8 cellular contexts compared by ENCODE assay signal in genomic region chr6:30781697-30782424, GRCh38. TPM values are rescaled to one million over a fixed set of nuclear protein-coding genes. Genes with fewer than 3 reads are reported as not detected.
DNase-seq lines count a peak whose midpoint lies in the region; ATAC-seq and TF ChIP-seq lines count a peak whose summit lies in the region.

No MANE protein-coding gene starts in this region.

- H3K27ac ChIP-seq in IMR-90 (ENCODE audit: insufficient read depth, low read length) (peak overlapping the region; percentile 84), OCI-LY3 (ENCODE audit: low read length) (peak overlapping the region; percentile 29; the same call in 1 of the 2 replicates)

- H3K4me2 ChIP-seq in IMR-90 (ENCODE audit: low read depth, low read length): peak overlapping the region; percentile 64
- H3K4me2 ChIP-seq in OCI-LY3 (ENCODE audit: low read length): peak overlapping the region; percentile 43

- peak overlapping the region; percentile 84 for H2BK120ac ChIP-seq in IMR-90 (ENCODE audit: low read depth, low read length)

- H2BK20ac ChIP-seq in IMR-90 (ENCODE audit: low read depth, low read length): peak overlapping the region; percentile 93

- dilution Hi-C loops in IMR-90 (cut with HindIII; ENCODE audit: low sequenced_read_pairs, unreplicated experiment): no loop called here

- no peak for TF ChIP-seq CTCF in IMR-90 (conservative IDR thresholded peaks at IDR 0.05; ENCODE audit: low read depth, low read length)
- no peak for TF ChIP-seq CTCF in OCI-LY3 (IDR thresholded peaks at IDR 0.05; ENCODE audit: low read depth, low read length)

- peak overlapping the region; percentile 92 for H3K4ac ChIP-seq in IMR-90 (ENCODE audit: low read depth, low read length)

- 0% methylated on average over 3 of the region's 13 CpGs; no CpG with 5 or more reads in 1 of the 2 experiments for WGBS in IMR-90 (ENCODE audit: extremely low coverage in 2 of 2, insufficient read length in 1 of 2), 2 experiments

- CTCF ChIA-PET in IMR-90 (lab: Yijun Ruan, JAX): interaction anchor here (0.6 to 1.6 kb wide), 5 partner anchors 38 to 289 kb away, joined by 3 to 5 read pairs (median 3); partner anchors contain the start of gene IER3

- H2AFZ ChIP-seq in IMR-90 (replicated peaks; ENCODE audit: low read length, poor library complexity) (peak overlapping the region; percentile 74), OCI-LY3 (ENCODE audit: low read depth, low read length) (peak overlapping the region; percentile 67)

- no peaks in the 10 kb centered on the region for H3K9me3 ChIP-seq in IMR-90 (ENCODE audit: control insufficient read depth, insufficient read depth, low read length)
- H3K9me3 ChIP-seq in OCI-LY3 (ENCODE audit: insufficient read depth, low read length): no peaks in the 10 kb centered on the region

- peak overlapping the region; percentile 86 for H2AK5ac ChIP-seq in IMR-90 (ENCODE audit: low read depth, low read length)

- ATAC-seq in IMR-90 (ENCODE audit: low read depth) (peak; percentile 81), left ventricle myocardium superior (peak; percentile 84), HG03460 (IDR thresholded peaks at IDR 0.05; ENCODE audit: unreplicated experiment) (no peak), HG02884 (IDR thresholded peaks at IDR 0.05; ENCODE audit: unreplicated experiment) (no peak)

- H2BK5ac ChIP-seq in IMR-90 (ENCODE audit: low read depth, low read length, poor library complexity, severe bottlenecking): peak overlapping the region; percentile 98

- peak overlapping the region; percentile 97 for H4K91ac ChIP-seq in IMR-90 (ENCODE audit: insufficient read depth, low read depth, low read length)

- peaks cover 9 to 20% of the 10 kb centered on the region in 2 experiments; a peak in 3 of 4 replicates for H3K79me1 ChIP-seq in IMR-90 (ENCODE audit: low read depth in 1 of 2, low read length in 2 of 2)

- H3K27me3 ChIP-seq in IMR-90 (ENCODE audit: control insufficient read depth, insufficient read depth, low read length): no peaks in the 10 kb centered on the region
- no peaks in the 10 kb centered on the region for H3K27me3 ChIP-seq in OCI-LY3 (ENCODE audit: low read depth, low read length)

- H3K4me3 ChIP-seq in IMR-90 (ENCODE audit: insufficient read depth, low read depth, low read length): no peak overlapping the region
- peak overlapping the region; percentile 45 for H3K4me3 ChIP-seq in OCI-LY3 (ENCODE audit: low read length)

- H4K20me1 ChIP-seq in IMR-90 (ENCODE audit: insufficient read depth, low read length) (no peaks in the 10 kb centered on the region), OCI-LY3 (ENCODE audit: insufficient read depth, low read length) (no peaks in the 10 kb centered on the region)

- H3K4me1 ChIP-seq in IMR-90 (ENCODE audit: control insufficient read depth, insufficient read depth, low read length) (peaks cover 31% of the 10 kb centered on the region), OCI-LY3 (ENCODE audit: low read length) (peaks cover 12% of the 10 kb centered on the region)

- H4K8ac ChIP-seq in IMR-90 (ENCODE audit: low read depth in 2 of 2, low read length in 2 of 2): peak overlapping the region; percentile 63 to 93

- TF ChIP-seq POLR2A in IMR-90 (IDR thresholded peaks at IDR 0.05; ENCODE audit: low read depth, low read length): peak; percentile 38

- H2AK9ac ChIP-seq in IMR-90 (replicated peaks; ENCODE audit: low read depth, low read length, poor library complexity): peak overlapping the region; percentile 66

- peak overlapping the region; percentile 91 for H2BK15ac ChIP-seq in IMR-90 (ENCODE audit: low read depth, low read length)

- peak; percentile 31; the same call in 1 of the 2 replicates for TF ChIP-seq RAD21 in IMR-90 (IDR thresholded peaks at IDR 0.05; ENCODE audit: low read length)

- H3K18ac ChIP-seq in IMR-90 (ENCODE audit: low read depth, low read length): peak overlapping the region; percentile 72

- H3K79me2 ChIP-seq in OCI-LY3 (ENCODE audit: low read length): no peaks in the 10 kb centered on the region

- in situ Hi-C loops in IMR-90 (cut with MboI; ENCODE audit: low sequenced_read_pairs): loop anchor here (5.0 kb wide), 2 partner anchors 35 to 40 kb away; partner anchors contain the start of genes FLOT1 and IER3

- H4K5ac ChIP-seq in IMR-90 (ENCODE audit: low read depth, low read length): peak overlapping the region; percentile 93

- H3K9ac ChIP-seq in IMR-90 (ENCODE audit: low read depth, low read length): peak overlapping the region; percentile 82
- H3K9ac ChIP-seq in OCI-LY3 (ENCODE audit: low read length): no peak overlapping the region

- DNase-seq in COLO829 (ENCODE audit: low spot score) (peak; percentile 94), IMR-90 (peak; percentile 100), anterior cingulate cortex (lab: John Stamatoyannopoulos, UW) (peak; percentile 24 to 96 (median 84)), left ventricle myocardium superior (peak; percentile 96), putamen (ENCODE audit: low spot score) (peak; percentile 89)

- H3K14ac ChIP-seq in IMR-90 (replicated peaks; ENCODE audit: low read depth, low read length): peak overlapping the region; percentile 76

- BruUV-seq in IMR-90 (replicated peaks; lab: Mats Ljungman, UMichigan): no TSS peak

- peak overlapping the region; percentile 84 for H3K23ac ChIP-seq in IMR-90 (ENCODE audit: low read depth, low read length)

- H3K56ac ChIP-seq in IMR-90 (ENCODE audit: extremely low read depth, insufficient read depth, low read length): peak overlapping the region; percentile 97

- peaks cover 19% of the 10 kb centered on the region for H3K9me1 ChIP-seq in IMR-90 (ENCODE audit: insufficient read depth, low read length)

- POLR2A ChIA-PET in IMR-90 (lab: Charles Lee; ENCODE audit: unreplicated experiment): interaction anchor here (0.8 to 1.5 kb wide), 9 partner anchors 9 to 167 kb away, joined by 3 to 11 read pairs (median 3); partner anchors contain the start of genes FLOT1 and GTF2H4

- H3K36me3 ChIP-seq in IMR-90 (ENCODE audit: control insufficient read depth, insufficient read depth, low read length) (no peaks in the 10 kb centered on the region), OCI-LY3 (replicated peaks; ENCODE audit: low read depth, low read length) (no peaks in the 10 kb centered on the region)

- intact Hi-C loops in IMR-90 (cut with micrococcal nuclease) (loop anchor here (1.0 kb wide), 2 partner anchors 30 to 40 kb away; partner anchors contain the start of gene FLOT1), left ventricle myocardium superior (cut with micrococcal nuclease) (no loop called here)

TF ChIP-seq in IMR-90, 13 proteins besides CTCF, POLR2A, EP300 and RAD21:
- peak; percentile 72; the same call in 1 of the 2 replicates for TF ChIP-seq CHD1 (IDR thresholded peaks at IDR 0.05; ENCODE audit: low read depth, low read length)
- TF ChIP-seq MAFK (IDR thresholded peaks at IDR 0.05; ENCODE audit: low read depth, low read length): peak; percentile 38
- peak; percentile 96 for TF ChIP-seq USF2 (IDR thresholded peaks at IDR 0.05; ENCODE audit: low read depth, low read length)
- no peak for TF ChIP-seq MXI1 (IDR thresholded peaks at IDR 0.05; ENCODE audit: borderline replicate concordance, low read depth, low read length)
- peak; percentile 26 for TF ChIP-seq RCOR1 (IDR thresholded peaks at IDR 0.05; ENCODE audit: insufficient replicate concordance, low read length)
- TF ChIP-seq SMC3 (IDR thresholded peaks at IDR 0.05; ENCODE audit: low read depth, low read length): no peak; the same call in 1 of the 2 replicates
- TF ChIP-seq, protein P1, sequence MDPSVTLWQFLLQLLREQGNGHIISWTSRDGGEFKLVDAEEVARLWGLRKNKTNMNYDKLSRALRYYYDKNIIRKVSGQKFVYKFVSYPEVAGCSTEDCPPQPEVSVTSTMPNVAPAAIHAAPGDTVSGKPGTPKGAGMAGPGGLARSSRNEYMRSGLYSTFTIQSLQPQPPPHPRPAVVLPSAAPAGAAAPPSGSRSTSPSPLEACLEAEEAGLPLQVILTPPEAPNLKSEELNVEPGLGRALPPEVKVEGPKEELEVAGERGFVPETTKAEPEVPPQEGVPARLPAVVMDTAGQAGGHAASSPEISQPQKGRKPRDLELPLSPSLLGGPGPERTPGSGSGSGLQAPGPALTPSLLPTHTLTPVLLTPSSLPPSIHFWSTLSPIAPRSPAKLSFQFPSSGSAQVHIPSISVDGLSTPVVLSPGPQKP (IDR thresholded peaks at IDR 0.05; ENCODE audit: borderline replicate concordance, low read depth, low read length): no peak
- no peak for TF ChIP-seq MAZ (IDR thresholded peaks at IDR 0.05; ENCODE audit: borderline replicate concordance, low read depth, low read length)
- TF ChIP-seq BHLHE40 (IDR thresholded peaks at IDR 0.05; ENCODE audit: low read depth, low read length): no peak; the same call in 1 of the 2 replicates
- TF ChIP-seq NFE2L2 (IDR thresholded peaks at IDR 0.05; ENCODE audit: low read depth, low read length): peak; percentile 48
- TF ChIP-seq CEBPB (IDR thresholded peaks at IDR 0.05; ENCODE audit: low read depth, low read length): peak; percentile 100
- peak; percentile 75 for TF ChIP-seq FOS (IDR thresholded peaks at IDR 0.05; ENCODE audit: low read depth, low read length)
- TF ChIP-seq RFX5 (IDR thresholded peaks at IDR 0.05; ENCODE audit: low read depth, low read length): no peak

RNA-seq across cellular contexts. Expression of gene IER3, which starts 37.5 kb away (rescaled TPM):
- total RNA-seq in IMR-90 (2012; rRNA removed) (38.4 and 65.8 TPM in 2 replicates), left ventricle myocardium superior (12.7 TPM)
- 159 and 163 TPM in 2 replicates for polyA plus RNA-seq in IMR-90 (2012; rRNA removed)
- polyA plus RNA-seq in IMR-90 (2012; cell fraction: cytosol; rRNA removed): 156 and 229 TPM in 2 replicates
- 349 and 418 TPM in 2 replicates for polyA plus RNA-seq in IMR-90 (2012; cell fraction: nucleus; rRNA removed; ENCODE audit: low replicate concordance)

RNA-seq across cellular contexts. Expression of gene FLOT1, which starts 39.4 kb away (rescaled TPM):
- 96.2 and 104 TPM in 2 replicates for total RNA-seq in IMR-90 (2012; rRNA removed)
- 161 and 162 TPM in 2 replicates for polyA plus RNA-seq in IMR-90 (2012; rRNA removed)
- 135 and 169 TPM in 2 replicates for polyA plus RNA-seq in IMR-90 (2012; cell fraction: cytosol; rRNA removed)
- polyA plus RNA-seq in IMR-90 (2012; cell fraction: nucleus; rRNA removed; ENCODE audit: low replicate concordance): 193 and 211 TPM in 2 replicates
- 238 TPM for total RNA-seq in left ventricle myocardium superior

Comparison
In these comparisons a context has a peak if more than half of its experiments do, and no peak if none do; other contexts are left out.
1. ATAC-seq: peak in IMR-90 (single experiment) and left ventricle myocardium superior (single experiment); none in HG03460 (single experiment) and HG02884 (single experiment).
2. Peak in every context shown above with its lines, with median percentiles within 50 percentile points of each other: DNase-seq.